Comparison of ENCODE assay signal across 1 cellular context in the genomic region with DNA sequence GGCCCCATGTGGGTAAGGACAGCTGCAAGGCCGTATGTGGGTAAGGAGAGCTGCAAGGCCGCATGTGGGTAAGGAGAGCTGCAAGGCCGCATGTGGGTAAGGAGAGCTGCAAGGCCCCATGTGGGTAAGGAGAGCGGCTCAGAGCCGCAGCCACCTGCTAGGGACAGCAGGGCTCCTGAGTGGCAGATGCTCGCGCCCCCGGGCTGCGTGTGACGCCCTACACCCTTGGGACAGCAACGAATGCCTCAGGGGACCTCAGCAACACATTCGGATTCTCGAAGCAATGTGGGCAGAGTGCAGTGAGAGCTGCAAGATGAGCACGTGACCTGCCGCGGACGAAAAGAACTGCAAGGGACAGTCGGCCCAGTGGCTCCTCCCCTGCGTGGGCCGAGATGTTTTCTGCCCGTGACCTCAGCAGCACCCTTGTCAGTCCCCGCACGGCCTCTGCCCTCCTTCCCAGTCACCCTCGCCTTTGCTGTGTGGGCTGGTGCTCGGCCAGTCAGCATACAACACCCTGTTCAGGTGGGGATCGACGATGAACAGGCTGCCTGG.
TF ChIP-seq lines count a peak whose summit lies in the region.

No MANE protein-coding gene starts in this region.

TF ChIP-seq in K562, 482 proteins besides CTCF, POLR2A, EP300 and RAD21:
- no peak for TF ChIP-seq ZNF644 (tag; IDR thresholded peaks at IDR 0.05; ENCODE audit: low read depth)
- TF ChIP-seq ZNF445 (CRISPR knock-in tag; IDR thresholded peaks at IDR 0.05; ENCODE audit: low read depth) = no peak
- TF ChIP-seq ZBTB8A (IDR thresholded peaks at IDR 0.05; ENCODE audit: partially characterized antibody) = no peak
- TF ChIP-seq, protein P1, sequence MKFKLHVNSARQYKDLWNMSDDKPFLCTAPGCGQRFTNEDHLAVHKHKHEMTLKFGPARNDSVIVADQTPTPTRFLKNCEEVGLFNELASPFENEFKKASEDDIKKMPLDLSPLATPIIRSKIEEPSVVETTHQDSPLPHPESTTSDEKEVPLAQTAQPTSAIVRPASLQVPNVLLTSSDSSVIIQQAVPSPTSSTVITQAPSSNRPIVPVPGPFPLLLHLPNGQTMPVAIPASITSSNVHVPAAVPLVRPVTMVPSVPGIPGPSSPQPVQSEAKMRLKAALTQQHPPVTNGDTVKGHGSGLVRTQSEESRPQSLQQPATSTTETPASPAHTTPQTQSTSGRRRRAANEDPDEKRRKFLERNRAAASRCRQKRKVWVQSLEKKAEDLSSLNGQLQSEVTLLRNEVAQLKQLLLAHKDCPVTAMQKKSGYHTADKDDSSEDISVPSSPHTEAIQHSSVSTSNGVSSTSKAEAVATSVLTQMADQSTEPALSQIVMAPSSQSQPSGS (CRISPR knock-in tag; IDR thresholded peaks at IDR 0.05) = no peak
- peak; percentile 25; the same call in 1 of the 2 replicates for TF ChIP-seq POLR2G (IDR thresholded peaks at IDR 0.05; ENCODE audit: low read depth, low read length)
- no peak for TF ChIP-seq ZBTB1 (CRISPR knock-in tag; IDR thresholded peaks at IDR 0.05; ENCODE audit: borderline replicate concordance, low read depth)
- TF ChIP-seq VEZF1 (CRISPR knock-in tag; IDR thresholded peaks at IDR 0.05) = no peak
